ENCODE assay signal across 1 cellular context in genomic region chrX:42869659-42870476, GRCh38.
TF ChIP-seq lines count a peak whose summit lies in the region.

No MANE protein-coding gene starts in this region.

TF ChIP-seq in GM12878, 131 proteins besides CTCF, POLR2A, EP300 and RAD21 (continued from another document):
- no peak for TF ChIP-seq CEBPZ (IDR thresholded peaks at IDR 0.05; ENCODE audit: low read depth, low read length)
- TF ChIP-seq ZBED1 (IDR thresholded peaks at IDR 0.05; ENCODE audit: borderline replicate concordance): no peak
- peak in 1 of 2 experiments; percentile 45; a peak in 1 of 4 replicates for TF ChIP-seq ETV6 (conservative IDR thresholded peaks at IDR 0.05 in 1 of 2, IDR thresholded peaks at IDR 0.05 in 1 of 2; ENCODE audit: borderline replicate concordance in 1 of 2, low read depth in 1 of 2)
- TF ChIP-seq CBFB (IDR thresholded peaks at IDR 0.05; ENCODE audit: low read depth): no peak
- no peak for TF ChIP-seq BCLAF1 (IDR thresholded peaks at IDR 0.05)
- TF ChIP-seq MEF2A (IDR thresholded peaks at IDR 0.05; ENCODE audit: insufficient read depth, low read depth, low read length): peak; percentile 33; the same call in 1 of the 2 replicates
- no peak for TF ChIP-seq ZNF217 (IDR thresholded peaks at IDR 0.05)
